Comparison of ENCODE assay signal across 11 cellular contexts in the genomic region with DNA sequence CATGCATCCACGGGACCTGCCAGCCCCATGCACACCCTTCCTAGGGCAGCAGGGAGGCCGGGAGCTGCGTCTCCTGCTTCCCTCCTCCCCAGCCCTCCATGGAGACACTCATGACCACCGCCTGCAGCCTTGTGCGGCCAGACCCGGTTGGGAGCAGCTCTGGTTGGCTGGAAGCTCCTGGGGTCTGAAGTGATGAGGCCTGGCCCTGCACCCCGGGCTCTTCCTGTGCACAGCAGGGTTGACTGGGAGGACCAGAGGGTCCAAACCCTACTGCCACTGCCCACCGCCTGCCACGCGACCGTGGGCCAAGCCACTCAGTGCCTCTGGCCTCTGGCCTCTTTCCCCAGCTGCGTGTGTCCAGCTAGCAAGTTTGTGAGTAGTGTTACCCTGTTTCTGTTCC.
"Had no signal": no experiment of that assay in that cellular context is flagged by ENCODE, and none has a peak within 500 bp of the region (broad histone marks: within the 10 kb centered on the region; RNA-seq: fewer than 3 reads in every experiment).

No MANE protein-coding gene starts in this region.

- H3K9me3 ChIP-seq: heart left ventricle, left ventricle myocardium inferior, neutrophil had no signal

- DNase-seq: activated CD4-positive, alpha-beta memory T cell treated with anti-CD3 and anti-CD28 coated beads, Interleukin-2, amount 10 ng/mL, durations not matched to agents 7 days and 5 days; activated CD4-positive, alpha-beta T cell treated with anti-CD3 and anti-CD28 coated beads for 36 hours; activated naive CD4-positive, alpha-beta T cell treated with anti-CD3 and anti-CD28 coated beads, Interleukin-2, amount 10 ng/mL, durations not matched to agents 7 days and 5 days; effector CD4-positive, alpha-beta T cell; heart left ventricle; left ventricle myocardium inferior; stimulated activated naive CD4-positive, alpha-beta T cell treated with Interleukin-2 at 50 U/mL for 16 hours; T-helper 1 cell; WERI-Rb-1 had no signal

- H3K36me3 ChIP-seq: heart left ventricle, left ventricle myocardium inferior, neutrophil, WERI-Rb-1 had no signal

- H3K27ac ChIP-seq: coronary artery, heart left ventricle, left ventricle myocardium inferior, neutrophil, WERI-Rb-1 had no signal

- H3K4me1 ChIP-seq: heart left ventricle, left ventricle myocardium inferior had no signal

- H3K27me3 ChIP-seq: neutrophil had no signal

- H3K4me3 ChIP-seq: coronary artery, heart left ventricle, left ventricle myocardium inferior had no signal
